17 cellular contexts compared by ENCODE assay signal in the genomic region with DNA sequence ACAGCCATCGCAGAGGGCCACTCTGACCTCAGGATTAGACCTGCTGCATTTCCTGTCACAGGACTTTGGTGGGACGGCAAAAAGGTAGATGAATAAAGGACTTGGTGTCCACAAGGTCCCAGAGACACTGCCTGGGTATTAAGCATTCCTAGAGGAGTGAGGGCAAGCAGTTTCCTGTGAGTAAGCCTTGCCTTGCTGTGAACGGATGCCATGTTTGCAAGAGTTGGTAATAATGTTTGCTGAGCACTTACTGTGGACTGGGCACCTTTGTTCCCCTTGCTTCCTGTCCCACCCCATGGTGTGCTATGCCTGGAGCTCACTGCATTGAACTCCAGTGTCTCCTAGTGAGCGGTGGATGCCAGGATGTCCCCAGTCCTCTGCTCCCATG.
DNase-seq lines count a peak whose midpoint lies in the region; ATAC-seq and TF ChIP-seq lines count a peak whose summit lies in the region.
"Had no signal": no experiment of that assay in that cellular context is flagged by ENCODE, and none has a peak within 500 bp of the region (broad histone marks: within the 10 kb centered on the region; RNA-seq: fewer than 3 reads in every experiment).

No MANE protein-coding gene starts in this region.

- H2AFZ ChIP-seq in Loucy (ENCODE audit: low read length): no peak overlapping the region

- H3K27ac Mint-ChIP-seq in central memory CD8-positive, alpha-beta T cell (ENCODE audit: low read depth): no peak overlapping the region
- no peak overlapping the region for H3K27ac Mint-ChIP-seq in neural crest cell (ENCODE audit: unreplicated experiment)

- peak overlapping the region; percentile 55 for H3K4me3 Mint-ChIP-seq in central memory CD8-positive, alpha-beta T cell
- H3K4me3 Mint-ChIP-seq in neural crest cell: peak overlapping the region; percentile 21

- H3K27me3 ChIP-seq in Loucy (ENCODE audit: insufficient read depth, low read length, poor library complexity, severe bottlenecking): no peaks in the 10 kb centered on the region
- H3K27me3 ChIP-seq: breast epithelium had no signal

- H3K9me3 Mint-ChIP-seq in central memory CD8-positive, alpha-beta T cell: no peaks in the 10 kb centered on the region
- peaks cover 3% of the 10 kb centered on the region for H3K9me3 Mint-ChIP-seq in neural crest cell

- TF ChIP-seq CTCF in GM12864 (IDR thresholded peaks at IDR 0.05; ENCODE audit: low read depth, low read length, missing control alignments): no peak
- no peak for TF ChIP-seq CTCF in Loucy (conservative IDR thresholded peaks at IDR 0.05; ENCODE audit: low read length)
- no peak for TF ChIP-seq CTCF in neural crest cell (conservative IDR thresholded peaks at IDR 0.05)

- H3K36me3 ChIP-seq in Loucy (ENCODE audit: insufficient read depth, low read length): no peaks in the 10 kb centered on the region
- H3K36me3 ChIP-seq: breast epithelium had no signal

- no peaks in the 10 kb centered on the region for H3K79me2 ChIP-seq in Loucy (ENCODE audit: insufficient read depth, low read length)

- no peaks in the 10 kb centered on the region for H4K20me1 ChIP-seq in Loucy (ENCODE audit: insufficient read depth, low read length, poor library complexity, severe bottlenecking)

- H3K4me2 ChIP-seq in Loucy (ENCODE audit: low read depth, low read length, poor library complexity, severe bottlenecking): peak overlapping the region; percentile 18

- intact Hi-C loops in Right ventricle myocardium superior (cut with DNase I): no loop called here

- no peaks in the 10 kb centered on the region for H3K4me1 ChIP-seq in Loucy (ENCODE audit: insufficient read depth, low read length, poor library complexity, severe bottlenecking)
- H3K4me1 ChIP-seq: breast epithelium had no signal

- H3K4me1 Mint-ChIP-seq in central memory CD8-positive, alpha-beta T cell: peaks cover 21% of the 10 kb centered on the region
- peaks cover 65% of the 10 kb centered on the region for H3K4me1 Mint-ChIP-seq in neural crest cell

- peak overlapping the region; percentile 5 for H3K4me3 ChIP-seq in GM12864 (ENCODE audit: low read depth, low read length)
- no peak overlapping the region for H3K4me3 ChIP-seq in Loucy (ENCODE audit: low read length, poor library complexity, severe bottlenecking)

- H3K9ac ChIP-seq in Loucy (ENCODE audit: low read depth, low read length, poor library complexity, severe bottlenecking): no peak overlapping the region

- peaks cover 4% of the 10 kb centered on the region; the same call in 1 of the 2 replicates for H3K9me3 ChIP-seq in Loucy (ENCODE audit: insufficient read depth, low read depth, low read length)
- H3K9me3 ChIP-seq: breast epithelium had no signal

- no peaks in the 10 kb centered on the region for H3K9me2 ChIP-seq in Loucy (replicated peaks; ENCODE audit: low read depth, low read length)

- peaks cover 3% of the 10 kb centered on the region for H3K36me3 Mint-ChIP-seq in central memory CD8-positive, alpha-beta T cell (ENCODE audit: insufficient read depth)
- peaks cover 3% of the 10 kb centered on the region for H3K36me3 Mint-ChIP-seq in neural crest cell (ENCODE audit: low read depth)
- H3K36me3 Mint-ChIP-seq: CD4-positive, CD25-positive, alpha-beta regulatory T cell had no signal

- no peak for DNase-seq in GM12864 (ENCODE audit: low read depth)
- DNase-seq in central memory CD8-positive, alpha-beta T cell (ENCODE audit: low spot score in 2 of 2): no peak
- no peak for DNase-seq in neural crest cell (ENCODE audit: low read depth, low spot score)
- DNase-seq in T-helper 9 cell: no peak
- DNase-seq in foreskin melanocyte: no peak
- no peak for DNase-seq in activated CD4-positive, alpha-beta T cell treated with anti-CD3 and anti-CD28 coated beads, Interleukin-2, amount 50 U/mL, for 4 hours
- DNase-seq in Right ventricle myocardium superior: no peak
- DNase-seq: activated gamma-delta T cell; GDM1; kidney glomerular epithelial cell; retina; SHP77 treated with DMSO at 0.1 percent for 48 hours; stimulated activated CD4-positive, alpha-beta T cell treated with anti-CD3 and anti-CD28 coated beads, Interleukin-4, amount 100 ng/mL, for 1 hour; stimulated activated naive CD4-positive, alpha-beta T cell had no signal

- H3K27me3 Mint-ChIP-seq in central memory CD8-positive, alpha-beta T cell: peaks cover 9% of the 10 kb centered on the region
- peaks cover 2% of the 10 kb centered on the region for H3K27me3 Mint-ChIP-seq in neural crest cell (ENCODE audit: low read depth)
- H3K27me3 Mint-ChIP-seq: CD4-positive, CD25-positive, alpha-beta regulatory T cell had no signal

- H3F3A ChIP-seq in Loucy (ENCODE audit: low read depth): no peaks in the 10 kb centered on the region

- ATAC-seq in central memory CD8-positive, alpha-beta T cell (replicated peaks; ENCODE audit: extremely low read depth, poor library complexity, severe bottlenecking): no peak
- no peak for ATAC-seq in Right ventricle myocardium superior (ENCODE audit: poor library complexity)
